ENCODE assay signal across 1 cellular context in the genomic region with DNA sequence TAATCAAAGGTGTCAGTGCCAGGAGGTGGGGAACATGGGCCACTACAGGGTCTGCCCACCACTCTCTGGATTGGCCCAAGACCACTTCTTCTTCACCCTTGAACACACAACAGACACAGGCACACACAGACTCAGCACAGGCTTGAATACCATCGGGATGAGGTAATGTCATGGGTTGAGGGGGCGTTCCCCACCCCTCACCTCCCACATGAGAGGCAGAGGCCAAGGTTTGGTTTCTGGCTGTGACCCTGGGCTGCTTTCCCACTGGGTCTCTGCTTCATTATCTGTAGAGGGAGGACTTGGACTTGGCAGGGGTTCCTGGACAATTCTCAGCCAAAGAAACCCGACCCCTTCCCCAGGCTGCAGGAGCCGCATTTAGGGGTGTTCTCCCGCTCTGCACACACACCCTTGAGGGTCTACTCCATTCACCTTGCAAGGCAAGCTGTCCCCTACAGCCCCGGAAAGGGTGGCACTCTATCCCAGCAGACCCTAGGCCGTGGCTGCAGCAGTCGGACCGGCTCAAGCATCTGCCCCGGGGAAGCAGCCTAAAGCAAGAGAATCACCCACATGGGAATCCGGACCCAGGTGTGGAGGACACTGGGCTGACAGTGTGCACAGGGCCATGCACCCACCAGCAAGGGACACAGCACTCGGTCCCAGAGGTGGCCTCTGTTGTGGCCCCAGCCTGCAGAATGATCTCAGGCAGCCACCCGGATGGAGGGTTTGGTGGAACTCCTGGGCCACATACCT.
TF ChIP-seq lines count a peak whose summit lies in the region.

No MANE protein-coding gene starts in this region.

TF ChIP-seq in HEK293, 187 proteins besides CTCF, POLR2A, EP300 and RAD21 (continued from another document):
- TF ChIP-seq MEIS1 (CRISPR knock-in tag; IDR thresholded peaks at IDR 0.05; ENCODE audit: borderline replicate concordance), result no peak
- TF ChIP-seq ZFHX2 (tag by site-specific recombination; conservative IDR thresholded peaks at IDR 0.05), result peak; percentile 89
